In the genomic region with DNA sequence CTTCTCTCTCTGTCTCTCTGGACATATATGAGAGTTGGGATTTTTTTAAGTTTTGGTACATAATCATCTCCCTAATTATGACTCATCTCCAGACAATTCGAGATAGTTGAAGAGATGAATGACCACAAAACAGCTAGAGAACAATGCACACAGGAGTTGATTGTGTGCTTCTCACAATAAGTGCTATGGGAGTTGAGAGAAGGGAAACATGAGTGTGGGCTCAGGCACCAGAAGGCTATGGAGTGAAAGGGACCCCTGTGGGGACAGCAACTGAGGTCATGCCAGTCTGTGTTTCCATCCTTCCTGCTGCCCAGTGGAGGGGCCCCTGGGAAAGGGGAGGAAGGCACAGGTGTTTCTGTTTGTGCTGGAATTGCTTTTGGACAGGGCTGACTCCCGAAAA, we compare ENCODE assay signal across 12 cellular contexts. TPM values are rescaled to one million over a fixed set of nuclear protein-coding genes. Genes with fewer than 3 reads are reported as not detected.
A peak's percentile ranks its signal among the peaks of the same experiment; 100 is the strongest.
DNase-seq lines count a peak whose midpoint lies in the region; ATAC-seq, FAIRE-seq and TF ChIP-seq lines count a peak whose summit lies in the region.
"Had no signal": no experiment of that assay in that cellular context is flagged by ENCODE, and none has a peak within 500 bp of the region (broad histone marks: within the 10 kb centered on the region; RNA-seq: fewer than 3 reads in every experiment).

No MANE protein-coding gene starts in this region.

- H2AK5ac ChIP-seq in mesendoderm (ENCODE audit: low read length), result no peak overlapping the region

- TF ChIP-seq CTCF in bronchial epithelial cell (IDR thresholded peaks at IDR 0.05; ENCODE audit: insufficient read depth, low read length, severe bottlenecking), result no peak
- TF ChIP-seq CTCF in heart right ventricle (IDR thresholded peaks at IDR 0.05), result no peak
- TF ChIP-seq CTCF in GM10266 (IDR thresholded peaks at IDR 0.05; ENCODE audit: control insufficient read depth, insufficient read depth, low read depth, missing control alignments), result no peak

- no peaks in the 10 kb centered on the region for H3K9me3 ChIP-seq in heart right ventricle

- H3K4me3 ChIP-seq in bronchial epithelial cell (ENCODE audit: low read depth, low read length), result no peak overlapping the region
- no peak overlapping the region for H3K4me3 ChIP-seq in mesendoderm (ENCODE audit: low read length)
- no peak overlapping the region for H3K4me3 ChIP-seq in heart right ventricle
- H3K4me3 ChIP-seq: lung had no signal

- no peak overlapping the region for H3K23ac ChIP-seq in mesendoderm (ENCODE audit: low read length)

- no peak overlapping the region for H3K4ac ChIP-seq in mesendoderm (ENCODE audit: low read depth, low read length)

- H3K79me2 ChIP-seq in mesendoderm (ENCODE audit: control insufficient read depth, insufficient read depth, low read length), result no peaks in the 10 kb centered on the region

- H3K4me2 ChIP-seq in mesendoderm (ENCODE audit: low read length), result no peak overlapping the region

- no peak overlapping the region for H3K9ac ChIP-seq in mesendoderm (ENCODE audit: low read length)

- H3K27me3 ChIP-seq in bronchial epithelial cell (ENCODE audit: control insufficient read depth, insufficient read depth, low read length) (no peaks in the 10 kb centered on the region), mesendoderm (ENCODE audit: insufficient read depth, low read length, poor library complexity) (no peaks in the 10 kb centered on the region), heart right ventricle (no peaks in the 10 kb centered on the region)

- no peak overlapping the region for H4K5ac ChIP-seq in mesendoderm (ENCODE audit: low read length)

- no peak overlapping the region for H4K8ac ChIP-seq in mesendoderm (ENCODE audit: low read depth, low read length)

- H3K56ac ChIP-seq in mesendoderm (ENCODE audit: low read length), result no peak overlapping the region

- WGBS in mesendoderm (ENCODE audit: extremely low coverage, insufficient coverage, low lambda C conversion rate), result no CpG with 5 or more reads among the region's 2 CpGs
- WGBS in heart right ventricle, 2 donors, result 70 to 83% methylated on average over 2 of the region's 2 CpGs

- intact Hi-C loops in heart right ventricle (cut with DNase I), result loop anchor here in 3 of 10 donors (5.0 to 10.0 kb wide), 3 partner anchors 83 to 135 kb away; partner anchors contain the start of gene ADAM17 (in 1 of the 3)

- H3K4me1 ChIP-seq in mesendoderm (ENCODE audit: control insufficient read depth, low read depth, low read length) (no peaks in the 10 kb centered on the region), heart right ventricle (peaks cover 3 to 38% (median 23%) of the 10 kb centered on the region in 9 donors)

- H3K36me3 ChIP-seq in bronchial epithelial cell (ENCODE audit: control insufficient read depth, insufficient read depth, low read length) (no peaks in the 10 kb centered on the region), mesendoderm (ENCODE audit: control insufficient read depth, insufficient read depth, low read length) (no peaks in the 10 kb centered on the region), heart right ventricle (no peaks in the 10 kb centered on the region)

- H2BK15ac ChIP-seq in mesendoderm (replicated peaks; ENCODE audit: low read depth), result no peak overlapping the region

- peak; percentile 92 for DNase-seq in COLO829 (ENCODE audit: low spot score)
- DNase-seq in LHCN-M2 (ENCODE audit: low read depth), result peak; percentile 81
- DNase-seq in bronchial epithelial cell (ENCODE audit: low read depth), result peak; percentile 57
- peak; percentile 43 for DNase-seq in mesendoderm
- DNase-seq in NCI-H1436 (lab: John Stamatoyannopoulos, UW), result no peak
- no peak for DNase-seq in heart right ventricle
- no peak for DNase-seq in GM10266 (ENCODE audit: extremely low spot score)
- DNase-seq in D341Med (ENCODE audit: low spot score), result no peak
- DNase-seq: effector memory CD4-positive, alpha-beta T cell; NCI-H2029 treated with DMSO at 0.1 percent for 48 hours; small intestine had no signal

- H2BK120ac ChIP-seq in mesendoderm (ENCODE audit: low read depth, low read length), result no peak overlapping the region

- no peak overlapping the region for H3K27ac ChIP-seq in mesendoderm (ENCODE audit: low read depth, low read length)
- peak overlapping the region in 2 of 10 donors; percentile 52 to 57 for H3K27ac ChIP-seq in heart right ventricle

- no peak overlapping the region for H3K18ac ChIP-seq in mesendoderm (ENCODE audit: low read length)

- no peak for FAIRE-seq in bronchial epithelial cell (lab: Jason Lieb, UNC)
- FAIRE-seq: small intestine had no signal

- no peak overlapping the region for H2BK5ac ChIP-seq in mesendoderm (ENCODE audit: low read length)

- ATAC-seq in heart right ventricle, result no peak

- no peaks in the 10 kb centered on the region for H3K79me1 ChIP-seq in mesendoderm (ENCODE audit: low read length)

RNA-seq across cellular contexts. Expression of gene YWHAQ, which starts 6.5 kb away (rescaled TPM):
- total RNA-seq in LHCN-M2 (2014; rRNA removed) (451 and 455 TPM in 2 replicates), bronchial epithelial cell (176 and 278 TPM in 2 replicates), heart right ventricle (100 to 1,000 TPM; 134 to 303 (median 207) TPM)
- 324 TPM for polyA plus RNA-seq in LHCN-M2 (2012)
- polyA plus RNA-seq in mesendoderm (2013, experiment 1 of 2), result 445 TPM
- 448 TPM for polyA plus RNA-seq in mesendoderm (2013, experiment 2 of 2)
- 100 to 1,000 TPM in 1 of 2 donors, 10 to 100 TPM in 1; 62.0 to 159 TPM for polyA plus RNA-seq in heart right ventricle

Comparison
In these comparisons a context has a peak if more than half of its experiments do, and no peak if none do; other contexts are left out.
1. DNase-seq: peak in COLO829 (single experiment), LHCN-M2 (single experiment), bronchial epithelial cell (single experiment) and mesendoderm (single experiment); none in NCI-H1436 (single experiment), heart right ventricle (0 of 2), GM10266 (single experiment) and D341Med (single experiment).